Comparison of ENCODE assay signal across 5 cellular contexts in the genomic region with DNA sequence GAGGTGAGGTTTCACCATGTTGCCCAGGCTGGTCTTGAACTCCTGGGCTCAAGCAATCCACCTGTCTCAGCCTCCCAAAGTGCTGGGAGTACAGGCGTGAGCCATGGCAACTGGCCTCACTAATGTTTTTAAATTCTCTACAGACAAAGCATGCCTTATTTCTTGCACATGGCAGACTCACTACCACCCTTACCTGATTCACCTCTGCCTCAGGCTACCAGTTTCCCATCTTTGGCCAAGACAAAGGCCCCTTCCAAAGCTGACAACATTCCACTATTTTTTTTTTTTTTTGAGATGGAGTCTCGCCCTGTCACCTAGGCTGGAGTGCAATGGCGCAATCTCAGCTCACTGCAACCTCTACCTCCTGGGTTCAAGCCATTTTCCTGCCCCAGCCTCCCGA. TPM values are rescaled to one million over a fixed set of nuclear protein-coding genes. Genes with fewer than 3 reads are reported as not detected.
A peak's percentile ranks its signal among the peaks of the same experiment; 100 is the strongest.
DNase-seq lines count a peak whose midpoint lies in the region; ATAC-seq, FAIRE-seq and TF ChIP-seq lines count a peak whose summit lies in the region.
"Not testable (repeated sequence)": the region's sequence is repeated elsewhere in the genome, so short reads cannot be mapped to it uniquely, and the experiment has no call there.

No MANE protein-coding gene starts in this region.

- not testable (repeated sequence) for H2BK120ac ChIP-seq in trophoblast cell (ENCODE audit: insufficient read depth, low read length, poor library complexity)

- not testable (repeated sequence) for DNase-seq in K562 (ENCODE audit: extremely low read depth in 1 of 4, low spot score in 3 of 4)
- DNase-seq in mammary epithelial cell (peak; percentile 74), epithelial cell of esophagus (ENCODE audit: low read depth) (peak; percentile 56), keratinocyte (ENCODE audit: low read depth, low spot score) (peak; percentile 73), trophoblast cell (peak; percentile 88 to 93)

- H3K9ac ChIP-seq in K562 (ENCODE audit: insufficient read depth in 1 of 2, low read depth in 2 of 2, low read length in 2 of 2); mammary epithelial cell (ENCODE audit: insufficient read depth, low read length); keratinocyte (ENCODE audit: control insufficient read depth, extremely low read depth, insufficient read depth, low read length); trophoblast cell (ENCODE audit: low read length): not testable (repeated sequence)

- not testable (repeated sequence) for H2BK12ac ChIP-seq in trophoblast cell (ENCODE audit: low read length)

- not testable (repeated sequence) for H4K12ac ChIP-seq in trophoblast cell (ENCODE audit: low read depth, low read length)

- not testable (repeated sequence) for H4K91ac ChIP-seq in trophoblast cell (ENCODE audit: low read depth, low read length)

- TF ChIP-seq RAD21 in K562 (CRISPR knock-in tag; conservative IDR thresholded peaks at IDR 0.05 in 1 of 2, IDR thresholded peaks at IDR 0.05 in 1 of 2): not testable (repeated sequence)

- H3K27ac ChIP-seq in K562 (ENCODE audit: extremely low read depth, low read depth, low read length); mammary epithelial cell (ENCODE audit: insufficient read depth, low read depth, low read length); keratinocyte (ENCODE audit: control insufficient read depth, insufficient read depth, low read length); trophoblast cell (ENCODE audit: low read depth, low read length): not testable (repeated sequence)

- not testable (repeated sequence) for H3K36me3 ChIP-seq in K562 (ENCODE audit: control insufficient read depth, insufficient read depth, low read length); mammary epithelial cell (ENCODE audit: insufficient read depth, low read length); keratinocyte (ENCODE audit: control insufficient read depth in 2 of 2, extremely low read depth in 1 of 2, insufficient read depth in 2 of 2, low read length in 2 of 2); trophoblast cell (ENCODE audit: control insufficient read depth in 1 of 2, insufficient read depth in 2 of 2, low read length in 2 of 2)

- not testable (repeated sequence) for H3K4me1 ChIP-seq in K562 (replicated peaks in 1 of 2; ENCODE audit: control insufficient read depth in 2 of 2, insufficient read depth in 2 of 2, low read length in 2 of 2); mammary epithelial cell (ENCODE audit: insufficient read depth, low read length); keratinocyte (ENCODE audit: control insufficient read depth, extremely low read depth, insufficient read depth, low read length); trophoblast cell (ENCODE audit: control insufficient read depth in 1 of 2, insufficient read depth in 2 of 2, low read length in 2 of 2)

- not testable (repeated sequence) for H3K9me3 ChIP-seq in K562 (replicated peaks; ENCODE audit: control insufficient read depth, insufficient read depth, low read depth, low read length); mammary epithelial cell (replicated peaks; ENCODE audit: insufficient read depth, low read length); keratinocyte (ENCODE audit: control insufficient read depth, low read depth, low read length); trophoblast cell (ENCODE audit: insufficient read depth, low read depth, low read length)

- not testable (repeated sequence) for H3K4me2 ChIP-seq in K562 (ENCODE audit: insufficient read depth, low read length); mammary epithelial cell (ENCODE audit: insufficient read depth, low read depth, low read length); keratinocyte (ENCODE audit: control insufficient read depth, extremely low read depth, insufficient read depth, low read depth, low read length); trophoblast cell (ENCODE audit: low read length)

- not testable (repeated sequence) for H3K14ac ChIP-seq in trophoblast cell (ENCODE audit: low read length)

- dilution Hi-C loops in mammary epithelial cell (cut with HindIII; ENCODE audit: low sequenced_read_pairs); keratinocyte (cut with MboI; ENCODE audit: extremely low pct_ligation_motif_present, low sequenced_read_pairs): not testable (repeated sequence)

- H4K20me1 ChIP-seq in K562 (replicated peaks; ENCODE audit: control insufficient read depth, insufficient read depth, low read length); mammary epithelial cell (ENCODE audit: insufficient read depth, low read length); keratinocyte (ENCODE audit: control insufficient read depth, extremely low read depth, insufficient read depth, low read length): not testable (repeated sequence)

- not testable (repeated sequence) for H3K27me3 ChIP-seq in K562 (ENCODE audit: control insufficient read depth in 2 of 2, insufficient read depth in 2 of 2, low read length in 2 of 2); mammary epithelial cell (ENCODE audit: insufficient read depth, low read length); keratinocyte (ENCODE audit: control insufficient read depth, extremely low read depth, insufficient read depth, low read length); trophoblast cell (ENCODE audit: insufficient read depth, low read length)

- not testable (repeated sequence) for H3K4me3 ChIP-seq in K562; mammary epithelial cell (replicated peaks in 1 of 3; ENCODE audit: insufficient read depth in 1 of 3, low read depth in 2 of 3, low read length in 3 of 3); epithelial cell of esophagus (ENCODE audit: low read length); keratinocyte (ENCODE audit: control insufficient read depth in 2 of 3, extremely low read depth in 1 of 3, insufficient read depth in 2 of 3, low read depth in 1 of 3, low read length in 3 of 3); trophoblast cell (ENCODE audit: low read depth, low read length)

- POLR2A ChIA-PET in K562 (lab: Yijun Ruan, JAX): interaction anchor here (0.8 to 7.2 kb wide), 6 partner anchors 9 to 34 kb away, joined by 3 to 60 read pairs (median 4); a partner anchor contains a TSS

- not testable (repeated sequence) for BruUV-seq in K562 (replicated peaks; lab: Mats Ljungman, UMichigan); mammary epithelial cell (replicated peaks; lab: Mats Ljungman, UMichigan)

- not testable (repeated sequence) for TF ChIP-seq CTCF in K562 (IDR thresholded peaks at IDR 0.05 in 2 of 3, conservative IDR thresholded peaks at IDR 0.05 in 1 of 3; ENCODE audit: insufficient read depth in 2 of 3, low read depth in 1 of 3, low read length in 3 of 3); mammary epithelial cell (conservative IDR thresholded peaks at IDR 0.05 in 1 of 2, IDR thresholded peaks at IDR 0.05 in 1 of 2; ENCODE audit: extremely low read depth in 1 of 2, insufficient read depth in 1 of 2, low read depth in 1 of 2, low read length in 2 of 2); epithelial cell of esophagus (IDR thresholded peaks at IDR 0.05; ENCODE audit: insufficient read depth, low read depth, low read length, missing control alignments); keratinocyte (optimal IDR thresholded peaks at IDR 0.05 in 1 of 3, IDR thresholded peaks at IDR 0.05 in 1 of 3, conservative IDR thresholded peaks at IDR 0.05 in 1 of 3; ENCODE audit: extremely low read depth in 1 of 3, insufficient read depth in 2 of 3, low read length in 3 of 3)

- in situ Hi-C loops in K562 (cut with MboI); mammary epithelial cell (cut with MboI; ENCODE audit: low sequenced_read_pairs in 2 of 2): not testable (repeated sequence)

- not testable (repeated sequence) for H2BK5ac ChIP-seq in trophoblast cell (ENCODE audit: low read depth, low read length, poor library complexity)

- H3K79me1 ChIP-seq in trophoblast cell (ENCODE audit: low read length): not testable (repeated sequence)

- TF ChIP-seq EP300 in K562 (IDR thresholded peaks at IDR 0.05; ENCODE audit: low read length): not testable (repeated sequence)

- not testable (repeated sequence) for H2AK5ac ChIP-seq in trophoblast cell (ENCODE audit: low read length)

- not testable (repeated sequence) for TF ChIP-seq POLR2A in K562 (conservative IDR thresholded peaks at IDR 0.05)

- not testable (repeated sequence) for H4K8ac ChIP-seq in trophoblast cell (ENCODE audit: low read depth, low read length)

- H3K23ac ChIP-seq in trophoblast cell (ENCODE audit: low read length): not testable (repeated sequence)

- FAIRE-seq in K562 (lab: Jason Lieb, UNC); keratinocyte (lab: Jason Lieb, UNC): not testable (repeated sequence)

- ATAC-seq in K562: not testable (repeated sequence)

- H3K18ac ChIP-seq in trophoblast cell (ENCODE audit: low read length): not testable (repeated sequence)

- H3K9me1 ChIP-seq in K562 (ENCODE audit: control insufficient read depth, insufficient read depth, low read length); keratinocyte (ENCODE audit: control insufficient read depth, extremely low read depth, insufficient read depth, low read length): not testable (repeated sequence)

- WGBS in K562 (ENCODE audit: insufficient coverage, low coverage, missing lambda C conversion rate): 70% methylated on average over 4 of the region's 4 CpGs
- 39% methylated on average over 4 of the region's 4 CpGs for WGBS in mammary epithelial cell (ENCODE audit: low coverage, missing lambda C conversion rate)
- WGBS in trophoblast cell (ENCODE audit: extremely low coverage, insufficient coverage, insufficient read length): no CpG with 5 or more reads among the region's 4 CpGs

- H3K79me2 ChIP-seq in K562 (ENCODE audit: control insufficient read depth, insufficient read depth, low read length); mammary epithelial cell (ENCODE audit: insufficient read depth, low read length); keratinocyte (ENCODE audit: control insufficient read depth, insufficient read depth, low read length); trophoblast cell (ENCODE audit: control insufficient read depth, insufficient read depth, low read length, poor library complexity): not testable (repeated sequence)

- not testable (repeated sequence) for H2AFZ ChIP-seq in K562 (ENCODE audit: low read depth, low read length); mammary epithelial cell (ENCODE audit: low read depth, low read length); keratinocyte (ENCODE audit: control insufficient read depth, low read length); trophoblast cell (ENCODE audit: insufficient read depth, low read length, poor library complexity)

- CTCF ChIA-PET in K562 (lab: Yijun Ruan, JAX; ENCODE audit: low intra/inter-chr PET ratio): not testable (repeated sequence)
- CTCF ChIA-PET in mammary epithelial cell (lab: Charles Lee; ENCODE audit: low non-redundant PET): interaction anchor here (0.7 kb wide), 1 partner anchor 49 kb away, joined by 4 read pairs; no protein-coding TSS in a partner anchor

- intact Hi-C loops in K562 (cut with micrococcal nuclease); mammary epithelial cell (cut with micrococcal nuclease): not testable (repeated sequence)

- not testable (repeated sequence) for H3K4ac ChIP-seq in trophoblast cell (ENCODE audit: low read depth, low read length)

RNA-seq across cellular contexts. Expression of a gene that starts 13.7 kb away (rescaled TPM):
- 64.2 and 141 TPM in 2 replicates for total RNA-seq in K562 (2011; cell fraction: chromatin; rRNA removed; ENCODE audit: low replicate concordance)
- total RNA-seq in K562 (2011; cell fraction: nucleolus; rRNA removed): 77.4 and 79.9 TPM in 2 replicates
- 68.8 and 76.8 TPM in 2 replicates for total RNA-seq in K562 (2011; cell fraction: nucleoplasm; rRNA removed)
- total RNA-seq in K562 (2014; rRNA removed) (54.8 and 67.3 TPM in 2 replicates), K562 (2014; rRNA removed; fragmentation: Illumina TruSeq; extraction: Trizol) (25.7 and 30.1 TPM in 2 replicates), K562 (2015; rRNA removed; fragmentation: Illumina TruSeq; extraction: Trizol) (40.5 and 44.4 TPM in 2 replicates), K562 (2021) (61.0 and 62.4 TPM in 2 replicates), mammary epithelial cell (100 to 1,000 TPM; 107 to 142 TPM)
- polyA plus RNA-seq in K562 (2011; rRNA removed) (33.0 and 33.1 TPM in 2 replicates), K562 (2014; fragmentation: Illumina TruSeq; extraction: Trizol) (46.3 and 49.0 TPM in 2 replicates), K562 (2014; fragmentation: Nextera tagmentation; extraction: Ambion mirVana) (1 to 10 TPM; 2.4 to 2.9 TPM), K562 (2014; rRNA removed) (35.5 and 36.9 TPM in 2 replicates), mammary epithelial cell (103 TPM), keratinocyte (65.9 to 82.9 TPM (median 73.8 TPM) in 3 replicates)
- polyA plus RNA-seq in K562 (2011; cell fraction: cytosol; rRNA removed): 33.1 and 54.6 TPM in 2 replicates
- polyA plus RNA-seq in K562 (2011; cell fraction: nucleus; rRNA removed): 41.1 and 53.3 TPM in 2 replicates
- polyA plus RNA-seq in K562 (2012): 49.6 and 51.4 TPM in 2 replicates
- 30.0 and 44.2 TPM in 2 replicates for polyA minus RNA-seq in K562 (2011; rRNA and poly(A)+ RNA removed)
- polyA minus RNA-seq in K562 (2011; cell fraction: cytosol; rRNA and poly(A)+ RNA removed): 40.6 and 44.9 TPM in 2 replicates
- 22.8 and 34.9 TPM in 2 replicates for polyA minus RNA-seq in K562 (2011; cell fraction: nucleus; rRNA and poly(A)+ RNA removed)
- polyA minus RNA-seq in mammary epithelial cell (229 TPM), keratinocyte (112 to 260 TPM (median 115 TPM) in 3 replicates)
- 22.2 TPM for polyA plus RNA-seq in keratinocyte (2011; ENCODE audit: low read depth)
- 60.8 and 81.6 TPM in 2 replicates for polyA plus RNA-seq in keratinocyte (2011; cell fraction: cytosol; rRNA removed)
- 63.6 and 79.7 TPM in 2 replicates for polyA plus RNA-seq in keratinocyte (2011; cell fraction: nucleus; rRNA removed)
- polyA plus RNA-seq in keratinocyte (2012; ENCODE audit: low replicate concordance): 46.3 and 93.2 TPM in 2 replicates
- polyA minus RNA-seq in keratinocyte (2011; cell fraction: cytosol; rRNA and poly(A)+ RNA removed): 137 TPM
- polyA minus RNA-seq in keratinocyte (2011; cell fraction: nucleus; rRNA and poly(A)+ RNA removed): 71.3 and 74.2 TPM in 2 replicates
- 45.7 and 48.1 TPM in 2 replicates for polyA plus RNA-seq in trophoblast cell (2013)

RNA-seq across cellular contexts. Expression of a gene that starts 43.6 kb away (rescaled TPM):
- 381 and 607 TPM in 2 replicates for total RNA-seq in K562 (2011; cell fraction: chromatin; rRNA removed; ENCODE audit: low replicate concordance)
- 219 and 264 TPM in 2 replicates for total RNA-seq in K562 (2011; cell fraction: nucleolus; rRNA removed)
- total RNA-seq in K562 (2011; cell fraction: nucleoplasm; rRNA removed): 460 and 546 TPM in 2 replicates
- total RNA-seq in K562 (2014; rRNA removed): 965 and 1,011 TPM in 2 replicates
- total RNA-seq in K562 (2014; rRNA removed; fragmentation: Illumina TruSeq; extraction: Trizol): 866 and 959 TPM in 2 replicates
- total RNA-seq in K562 (2015; rRNA removed; fragmentation: Illumina TruSeq; extraction: Trizol): 983 and 1,131 TPM in 2 replicates
- 972 and 1,007 TPM in 2 replicates for total RNA-seq in K562 (2021)
- polyA plus RNA-seq in K562 (2011; rRNA removed): 370 and 462 TPM in 2 replicates
- polyA plus RNA-seq in K562 (2011; cell fraction: cytosol; rRNA removed): 151 and 308 TPM in 2 replicates
- 496 and 1,136 TPM in 2 replicates for polyA plus RNA-seq in K562 (2011; cell fraction: nucleus; rRNA removed)
- 1,292 and 1,447 TPM in 2 replicates for polyA plus RNA-seq in K562 (2012)
- polyA plus RNA-seq in K562 (2014; fragmentation: Illumina TruSeq; extraction: Trizol): 1,354 and 1,569 TPM in 2 replicates
- 1,000 to 10,000 TPM in 1 of 2 experiments, 100 to 1,000 TPM in 1; 805 to 1,140 TPM for polyA plus RNA-seq in K562 (2014; fragmentation: Nextera tagmentation; extraction: Ambion mirVana)
- polyA plus RNA-seq in K562 (2014; rRNA removed): 577 and 603 TPM in 2 replicates
- 169 and 229 TPM in 2 replicates for polyA minus RNA-seq in K562 (2011; rRNA and poly(A)+ RNA removed)
- polyA minus RNA-seq in K562 (2011; cell fraction: cytosol; rRNA and poly(A)+ RNA removed): 143 and 214 TPM in 2 replicates
- polyA minus RNA-seq in K562 (2011; cell fraction: nucleus; rRNA and poly(A)+ RNA removed): 90.3 and 188 TPM in 2 replicates
- total RNA-seq in mammary epithelial cell: 100 to 1,000 TPM in 1 of 2 donors, 10 to 100 TPM in 1; 63.2 to 207 TPM
- 196 TPM for polyA plus RNA-seq in mammary epithelial cell
- polyA minus RNA-seq in mammary epithelial cell: 114 TPM
- 38.5 to 222 TPM (median 130 TPM) in 3 replicates for polyA plus RNA-seq in keratinocyte
- 28.8 TPM for polyA plus RNA-seq in keratinocyte (2011; ENCODE audit: low read depth)
- polyA plus RNA-seq in keratinocyte (2011; cell fraction: cytosol; rRNA removed): 90.7 and 132 TPM in 2 replicates
- 47.0 and 59.5 TPM in 2 replicates for polyA plus RNA-seq in keratinocyte (2011; cell fraction: nucleus; rRNA removed)
- polyA plus RNA-seq in keratinocyte (2012; ENCODE audit: low replicate concordance): 113 and 220 TPM in 2 replicates
- polyA minus RNA-seq in keratinocyte: 12.7 to 64.4 TPM (median 19.5 TPM) in 3 replicates
- polyA minus RNA-seq in keratinocyte (2011; cell fraction: cytosol; rRNA and poly(A)+ RNA removed): 25.9 TPM
- polyA minus RNA-seq in keratinocyte (2011; cell fraction: nucleus; rRNA and poly(A)+ RNA removed): 5.9 and 12.9 TPM in 2 replicates
- polyA plus RNA-seq in trophoblast cell (2013): 468 and 486 TPM in 2 replicates
